ENCODE assay signal across 13 cellular contexts in the genomic region with DNA sequence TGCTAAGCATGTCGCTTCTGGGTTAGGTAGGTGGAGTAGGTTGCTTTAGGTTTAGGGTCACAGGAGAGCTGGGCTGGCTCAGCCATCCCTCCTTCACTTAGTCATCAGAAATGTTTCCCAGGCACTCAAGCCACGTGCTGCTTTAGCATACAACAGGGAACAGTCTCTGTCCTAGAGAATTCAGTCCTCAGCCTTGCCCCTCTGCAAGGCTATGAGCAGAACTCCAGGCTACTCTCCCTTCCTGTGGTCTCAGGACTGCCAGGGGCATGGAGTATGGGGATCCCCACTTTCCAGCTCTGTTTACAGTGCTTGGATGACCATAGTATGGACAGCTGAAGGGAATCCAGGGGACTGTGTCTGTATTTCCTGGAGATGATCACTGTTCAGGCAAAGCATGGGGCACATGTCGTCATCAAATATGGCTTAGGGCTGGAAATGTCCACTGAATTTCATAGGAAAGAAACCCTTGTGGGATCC. TPM values are rescaled to one million over a fixed set of nuclear protein-coding genes. Genes with fewer than 3 reads are reported as not detected.
DNase-seq lines count a peak whose midpoint lies in the region; ATAC-seq, FAIRE-seq and TF ChIP-seq lines count a peak whose summit lies in the region.
"Had no signal": no experiment of that assay in that cellular context is flagged by ENCODE, and none has a peak within 500 bp of the region (broad histone marks: within the 10 kb centered on the region; RNA-seq: fewer than 3 reads in every experiment).

No MANE protein-coding gene starts in this region.

- H3K79me2 ChIP-seq in K562 (ENCODE audit: control insufficient read depth, insufficient read depth, low read length): no peaks in the 10 kb centered on the region

- CTCF ChIA-PET in K562 (lab: Yijun Ruan, JAX; ENCODE audit: low intra/inter-chr PET ratio): no interaction called here

- no peak overlapping the region for H2BK5ac ChIP-seq in mesenchymal stem cell (ENCODE audit: low read depth, low read length, poor library complexity, severe bottlenecking)

- peak overlapping the region in 1 of 2 experiments; percentile 57 for H3K4ac ChIP-seq in mesenchymal stem cell (ENCODE audit: low read depth in 1 of 2, low read length in 2 of 2)

- H3K36me3 Mint-ChIP-seq in T-helper 17 cell (ENCODE audit: low read depth): peaks cover 2% of the 10 kb centered on the region
- H3K36me3 Mint-ChIP-seq: brain; naive thymus-derived CD8-positive, alpha-beta T cell had no signal

- no peaks in the 10 kb centered on the region for H3K36me3 ChIP-seq in HUES6 (ENCODE audit: control insufficient read depth, insufficient read depth, low read length)
- H3K36me3 ChIP-seq in K562 (ENCODE audit: control insufficient read depth, insufficient read depth, low read length): no peaks in the 10 kb centered on the region
- no peaks in the 10 kb centered on the region for H3K36me3 ChIP-seq in mesenchymal stem cell (ENCODE audit: control insufficient read depth in 1 of 2, insufficient read depth in 2 of 2, low read depth in 1 of 2, low read length in 2 of 2)
- H3K36me3 ChIP-seq: heart right ventricle had no signal

- FAIRE-seq in K562 (lab: Jason Lieb, UNC): no peak
- FAIRE-seq: D721Med had no signal

- peak overlapping the region; percentile 18 for H3K9ac ChIP-seq in HUES6 (ENCODE audit: low read length)
- H3K9ac ChIP-seq in K562 (ENCODE audit: insufficient read depth in 1 of 2, low read depth in 2 of 2, low read length in 2 of 2): no peak overlapping the region
- H3K9ac ChIP-seq in mesenchymal stem cell (ENCODE audit: low read length): peak overlapping the region; percentile 36

- H3K18ac ChIP-seq in mesenchymal stem cell (ENCODE audit: low read depth in 1 of 2, low read length in 2 of 2): peak overlapping the region; percentile 35 to 53

- in situ Hi-C loops in K562 (cut with MboI): no loop called here

- H3K27me3 Mint-ChIP-seq in T-helper 17 cell: peaks cover 33% of the 10 kb centered on the region

- TF ChIP-seq EP300 in K562 (IDR thresholded peaks at IDR 0.05; ENCODE audit: low read length): no peak

- H3K4me3 ChIP-seq in HUES6 (ENCODE audit: low read depth, low read length): no peak overlapping the region
- H3K4me3 ChIP-seq in K562: no peak overlapping the region
- H3K4me3 ChIP-seq in mesenchymal stem cell (ENCODE audit: insufficient read depth in 1 of 2, low read depth in 1 of 2, low read length in 2 of 2): no peak overlapping the region
- H3K4me3 ChIP-seq: heart right ventricle had no signal

- 0% methylated on average over 3 of the region's 3 CpGs for whole genome bisulfite sequencing in K562 (ENCODE audit: insufficient coverage, low coverage, missing lambda C conversion rate)
- 49% methylated on average over 3 of the region's 3 CpGs for WGBS in mesenchymal stem cell

- H3K79me1 ChIP-seq in mesenchymal stem cell (replicated peaks; ENCODE audit: low read length, poor library complexity, severe bottlenecking): no peaks in the 10 kb centered on the region

- H3K27me3 ChIP-seq in HUES6 (ENCODE audit: control insufficient read depth, insufficient read depth, low read length): peaks cover 29% of the 10 kb centered on the region
- H3K27me3 ChIP-seq in K562 (ENCODE audit: control insufficient read depth in 2 of 2, insufficient read depth in 2 of 2, low read length in 2 of 2): peaks cover 53 to 74% of the 10 kb centered on the region in 2 experiments
- no peaks in the 10 kb centered on the region for H3K27me3 ChIP-seq in mesenchymal stem cell (ENCODE audit: control insufficient read depth in 1 of 2, insufficient read depth in 1 of 2, low read length in 2 of 2)
- H3K27me3 ChIP-seq: heart right ventricle had no signal

- no peak overlapping the region for H2BK15ac ChIP-seq in mesenchymal stem cell (ENCODE audit: low read depth, poor library complexity, severe bottlenecking)

- H2AFZ ChIP-seq in K562 (ENCODE audit: low read depth, low read length) (no peak overlapping the region), mesenchymal stem cell (ENCODE audit: low read depth, low read length) (no peak overlapping the region)

- POLR2A ChIA-PET in K562 (lab: Yijun Ruan, JAX): no interaction called here

- H4K8ac ChIP-seq in mesenchymal stem cell (ENCODE audit: low read length): no peak overlapping the region

- H4K91ac ChIP-seq in mesenchymal stem cell (ENCODE audit: low read length): no peak overlapping the region

- H3K14ac ChIP-seq in mesenchymal stem cell (ENCODE audit: low read length in 2 of 2): no peak overlapping the region

- H3K4me3 Mint-ChIP-seq in T-helper 17 cell: no peak overlapping the region
- H3K4me3 Mint-ChIP-seq: naive thymus-derived CD8-positive, alpha-beta T cell had no signal

- H3K4me1 ChIP-seq in HUES6 (ENCODE audit: control insufficient read depth, insufficient read depth, low read length): peaks cover 31% of the 10 kb centered on the region
- no peaks in the 10 kb centered on the region; a peak in 1 of 5 replicates for H3K4me1 ChIP-seq in K562 (replicated peaks in 1 of 2; ENCODE audit: control insufficient read depth in 2 of 2, insufficient read depth in 2 of 2, low read length in 2 of 2)
- peaks cover 37% of the 10 kb centered on the region for H3K4me1 ChIP-seq in mesenchymal stem cell (ENCODE audit: control insufficient read depth, insufficient read depth, low read depth, low read length)

- H3K4me2 ChIP-seq in K562 (ENCODE audit: insufficient read depth, low read length) (no peak overlapping the region), mesenchymal stem cell (ENCODE audit: low read length, poor library complexity, severe bottlenecking) (no peak overlapping the region)

- peaks cover 5% of the 10 kb centered on the region for H4K20me1 ChIP-seq in K562 (replicated peaks; ENCODE audit: control insufficient read depth, insufficient read depth, low read length)

- no peak overlapping the region for H3K27ac Mint-ChIP-seq in T-helper 17 cell

- H3K9me3 ChIP-seq in HUES6 (ENCODE audit: control insufficient read depth, insufficient read depth, low read depth, low read length) (no peaks in the 10 kb centered on the region), K562 (replicated peaks; ENCODE audit: control insufficient read depth, insufficient read depth, low read depth, low read length) (no peaks in the 10 kb centered on the region), mesenchymal stem cell (ENCODE audit: control insufficient read depth, low read length) (no peaks in the 10 kb centered on the region), T-helper 17 cell (ENCODE audit: control insufficient read depth, low read length, poor library complexity, severe bottlenecking) (no peaks in the 10 kb centered on the region)
- H3K9me3 ChIP-seq: heart right ventricle had no signal

- peak overlapping the region in 1 of 2 experiments; percentile 68 for H2BK12ac ChIP-seq in mesenchymal stem cell (ENCODE audit: low read length in 2 of 2)

- H3K27ac ChIP-seq in HUES6 (ENCODE audit: low read depth, low read length): no peak overlapping the region
- no peak overlapping the region for H3K27ac ChIP-seq in K562 (ENCODE audit: extremely low read depth, low read depth, low read length)
- no peak overlapping the region for H3K27ac ChIP-seq in mesenchymal stem cell (ENCODE audit: low read length, poor library complexity, severe bottlenecking)
- H3K27ac ChIP-seq: heart right ventricle had no signal

- no peaks in the 10 kb centered on the region for H3K9me1 ChIP-seq in K562 (ENCODE audit: control insufficient read depth, insufficient read depth, low read length)

- H3K23ac ChIP-seq in mesenchymal stem cell (ENCODE audit: low read length in 2 of 2): no peak overlapping the region

- TF ChIP-seq POLR2A in K562 (conservative IDR thresholded peaks at IDR 0.05): no peak

- DNase-seq in AG20443 (ENCODE audit: low spot score): peak; percentile 72
- DNase-seq in K562 (ENCODE audit: extremely low read depth in 1 of 4, low spot score in 3 of 4): peak in 1 of 4 experiments; percentile 21
- DNase-seq in mesenchymal stem cell: peak; percentile 84
- DNase-seq in T-helper 17 cell: no peak
- DNase-seq in NCI-H2029 (lab: John Stamatoyannopoulos, UW): no peak
- DNase-seq in activated CD4-positive, CD25-positive, alpha-beta regulatory T cell treated with anti-CD3 and anti-CD28 coated beads, Interleukin-2, amount 50 U/mL, for 72 hours: no peak
- DNase-seq: heart right ventricle; naive thymus-derived CD8-positive, alpha-beta T cell; NCI-H1930 had no signal

- peaks cover 19% of the 10 kb centered on the region for H3K4me1 Mint-ChIP-seq in T-helper 17 cell

- H2AK5ac ChIP-seq in mesenchymal stem cell (ENCODE audit: low read length, severe bottlenecking): peak overlapping the region; percentile 54

- ATAC-seq in K562 (peak; percentile 35), T-helper 17 cell (no peak), HG03175 (IDR thresholded peaks at IDR 0.05; ENCODE audit: unreplicated experiment) (no peak)
- ATAC-seq: naive thymus-derived CD8-positive, alpha-beta T cell had no signal

- H2BK120ac ChIP-seq in mesenchymal stem cell (ENCODE audit: low read depth, low read length): no peak overlapping the region

- no peak for TF ChIP-seq CTCF in K562 (IDR thresholded peaks at IDR 0.05 in 2 of 3, conservative IDR thresholded peaks at IDR 0.05 in 1 of 3; ENCODE audit: insufficient read depth in 2 of 3, low read depth in 1 of 3, low read length in 3 of 3)

- no TSS peak for BruUV-seq in K562 (replicated peaks; lab: Mats Ljungman, UMichigan)

- no peak for TF ChIP-seq RAD21 in K562 (CRISPR knock-in tag; conservative IDR thresholded peaks at IDR 0.05 in 1 of 2, IDR thresholded peaks at IDR 0.05 in 1 of 2)

- intact Hi-C loops in K562 (cut with micrococcal nuclease): no loop called here

TF ChIP-seq in K562, 482 proteins besides CTCF, POLR2A, EP300 and RAD21 (continues in another document):
- no peak for TF ChIP-seq CXXC5 (CRISPR knock-in tag; IDR thresholded peaks at IDR 0.05)

RNA-seq across cellular contexts. Expression of a gene that starts 7.5 kb away (rescaled TPM):
- 1.3 and 1.7 TPM in 2 replicates for total RNA-seq in K562 (2011; cell fraction: chromatin; rRNA removed; ENCODE audit: low replicate concordance)
- total RNA-seq in K562 (2011; cell fraction: nucleolus; rRNA removed): 1.5 and 1.6 TPM in 2 replicates
- 1.5 and 1.7 TPM in 2 replicates for total RNA-seq in K562 (2011; cell fraction: nucleoplasm; rRNA removed)
- total RNA-seq in K562 (2014; rRNA removed) (0.45 and 0.53 TPM in 2 replicates), K562 (2014; rRNA removed; fragmentation: Illumina TruSeq; extraction: Trizol) (0.38 and 0.40 TPM in 2 replicates), K562 (2015; rRNA removed; fragmentation: Illumina TruSeq; extraction: Trizol) (1.5 TPM in 2 replicates), K562 (2021) (1.3 and 1.7 TPM in 2 replicates), T-helper 17 cell (10 to 100 TPM in 1 of 2 donors, 1 to 10 TPM in 1; 5.3 to 13.9 TPM)
- polyA plus RNA-seq in K562 (2011; rRNA removed) (0.08 and 0.17 TPM in 2 replicates), K562 (2014; fragmentation: Illumina TruSeq; extraction: Trizol) (0.43 and 0.54 TPM in 2 replicates), K562 (2014; fragmentation: Nextera tagmentation; extraction: Ambion mirVana) (under 1 TPM; 0.10 to 0.17 TPM), K562 (2014; rRNA removed) (0.16 and 0.33 TPM in 2 replicates)
- polyA plus RNA-seq in K562 (2011; cell fraction: cytosol; rRNA removed): 0.15 and 0.21 TPM in 2 replicates
- 0.24 and 0.44 TPM in 2 replicates for polyA plus RNA-seq in K562 (2011; cell fraction: nucleus; rRNA removed)
- 1.5 and 3.9 TPM in 2 replicates for polyA plus RNA-seq in K562 (2012)
- 0.36 and 0.67 TPM in 2 replicates for polyA minus RNA-seq in K562 (2011; rRNA and poly(A)+ RNA removed)
- polyA minus RNA-seq in K562 (2011; cell fraction: cytosol; rRNA and poly(A)+ RNA removed): 0.36 and 1.2 TPM in 2 replicates
- polyA minus RNA-seq in K562 (2011; cell fraction: nucleus; rRNA and poly(A)+ RNA removed): 0.78 and 0.81 TPM in 2 replicates
- polyA plus RNA-seq in mesenchymal stem cell (2013, experiment 1 of 2): 0.64 TPM
- 0.71 TPM for polyA plus RNA-seq in mesenchymal stem cell (2013, experiment 2 of 2)

Comparison
In these comparisons a context has a peak if more than half of its experiments do, and no peak if none do; other contexts are left out.
1. DNase-seq: peak in AG20443 (single experiment) and mesenchymal stem cell (single experiment); none in T-helper 17 cell (0 of 3), NCI-H2029 (single experiment) and activated CD4-positive, CD25-positive, alpha-beta regulatory T cell treated with anti-CD3 and anti-CD28 coated beads, Interleukin-2, amount 50 U/mL, for 72 hours (single experiment).
2. H3K9ac ChIP-seq: peak in HUES6 (single experiment) and mesenchymal stem cell (single experiment); none in K562 (0 of 2).